ENCODE assay signal across 8 cellular contexts in genomic region chr13:23466144-23467002, GRCh38. TPM values are rescaled to one million over a fixed set of nuclear protein-coding genes. Genes with fewer than 3 reads are reported as not detected.
DNase-seq lines count a peak whose midpoint lies in the region; ATAC-seq lines count a peak whose summit lies in the region.

No MANE protein-coding gene starts in this region.

- H3K36me3 Mint-ChIP-seq in activated CD8-positive, alpha-beta memory T cell treated with anti-CD3 and anti-CD28 coated beads, Interleukin-2, amount 10 ng/mL, durations not matched to agents 7 days and 5 days = no peaks in the 10 kb centered on the region

- H3K27ac ChIP-seq in mesodermal cell (ENCODE audit: low read depth, low read length, severe bottlenecking) = peak overlapping the region; percentile 44

- H3K9me3 Mint-ChIP-seq in activated CD8-positive, alpha-beta memory T cell treated with anti-CD3 and anti-CD28 coated beads, Interleukin-2, amount 10 ng/mL, durations not matched to agents 7 days and 5 days (ENCODE audit: low read depth) = no peaks in the 10 kb centered on the region

- peak; percentile 90 for DNase-seq in Ammon's horn (ENCODE audit: low spot score)
- peak; percentile 94 for DNase-seq in NCI-H748 treated with DMSO at 0.1 percent for 48 hours (lab: John Stamatoyannopoulos, UW)
- peak; percentile 76 for DNase-seq in activated CD8-positive, alpha-beta memory T cell treated with anti-CD3 and anti-CD28 coated beads, Interleukin-2, amount 10 ng/mL, durations not matched to agents 7 days and 5 days
- DNase-seq in stimulated activated CD8-positive, alpha-beta memory T cell treated with anti-CD3 and anti-CD28 coated beads, Interleukin-15, amount 100 ng/mL, for 48 hours (ENCODE audit: low read depth in 2 of 2) = peak; percentile 39 to 40

- H3K27me3 ChIP-seq in endocrine pancreas (ENCODE audit: control insufficient read depth, insufficient read depth, low read length) = no peaks in the 10 kb centered on the region

- peak; percentile 84 for ATAC-seq in GM19035 (IDR thresholded peaks at IDR 0.05; ENCODE audit: unreplicated experiment)
- ATAC-seq in HG03354 (IDR thresholded peaks at IDR 0.05; ENCODE audit: poor library complexity, severe bottlenecking, unreplicated experiment) = peak; percentile 93
- peak; percentile 92 for ATAC-seq in activated CD8-positive, alpha-beta memory T cell treated with anti-CD3 and anti-CD28 coated beads, Interleukin-2, amount 10 ng/mL, durations not matched to agents 7 days and 5 days

- H3K9ac ChIP-seq in endocrine pancreas (ENCODE audit: control insufficient read depth, insufficient read depth, low read length) = peak overlapping the region; percentile 71

- peaks cover 45% of the 10 kb centered on the region for H3K27me3 Mint-ChIP-seq in activated CD8-positive, alpha-beta memory T cell treated with anti-CD3 and anti-CD28 coated beads, Interleukin-2, amount 10 ng/mL, durations not matched to agents 7 days and 5 days

- H3K4me3 Mint-ChIP-seq in activated CD8-positive, alpha-beta memory T cell treated with anti-CD3 and anti-CD28 coated beads, Interleukin-2, amount 10 ng/mL, durations not matched to agents 7 days and 5 days = peak overlapping the region; percentile 51

- WGBS in mesodermal cell (ENCODE audit: insufficient coverage in 2 of 2), 2 experiments = 3 to 8% methylated on average over 58 to 62 of the region's 64 CpGs

- H3K36me3 ChIP-seq in endocrine pancreas (ENCODE audit: control insufficient read depth, insufficient read depth, low read length) = no peaks in the 10 kb centered on the region
- no peaks in the 10 kb centered on the region for H3K36me3 ChIP-seq in mesodermal cell (ENCODE audit: control insufficient read depth, insufficient read depth, low read length)

- H3K4me1 Mint-ChIP-seq in activated CD8-positive, alpha-beta memory T cell treated with anti-CD3 and anti-CD28 coated beads, Interleukin-2, amount 10 ng/mL, durations not matched to agents 7 days and 5 days = peaks cover 8% of the 10 kb centered on the region

- no peak overlapping the region for H3K27ac Mint-ChIP-seq in activated CD8-positive, alpha-beta memory T cell treated with anti-CD3 and anti-CD28 coated beads, Interleukin-2, amount 10 ng/mL, durations not matched to agents 7 days and 5 days

- H3K4me3 ChIP-seq in endocrine pancreas (ENCODE audit: control insufficient read depth, insufficient read depth, low read length) (peak overlapping the region; percentile 27), mesodermal cell (ENCODE audit: extremely low read depth, insufficient read depth, low read length, poor library complexity, severe bottlenecking) (peak overlapping the region; percentile 37)

- no peaks in the 10 kb centered on the region for H3K9me3 ChIP-seq in endocrine pancreas (ENCODE audit: control insufficient read depth, low read length)
- H3K9me3 ChIP-seq in mesodermal cell (ENCODE audit: control insufficient read depth, low read length) = peaks cover 5% of the 10 kb centered on the region

- peaks cover 5% of the 10 kb centered on the region for H3K4me1 ChIP-seq in endocrine pancreas (ENCODE audit: control insufficient read depth, insufficient read depth, low read length)
- peaks cover 11% of the 10 kb centered on the region for H3K4me1 ChIP-seq in mesodermal cell (ENCODE audit: control insufficient read depth, insufficient read depth, low read length, poor library complexity, severe bottlenecking)

- CTCF ChIA-PET in activated CD8-positive, alpha-beta memory T cell treated with anti-CD3 and anti-CD28 coated beads, Interleukin-2, amount 10 ng/mL, durations not matched to agents 7 days and 5 days (lab: Charles Lee) = interaction anchor here (0.6 to 3.2 kb wide), 7 partner anchors 14 to 433 kb away, joined by 3 to 14 read pairs (median 4); partner anchors contain the start of genes C1QTNF9B and MIPEP

RNA-seq across cellular contexts. Expression of gene SACS, which starts 32.9 kb away (rescaled TPM):
- total RNA-seq in activated CD8-positive, alpha-beta memory T cell treated with anti-CD3 and anti-CD28 coated beads, Interleukin-2, amount 10 ng/mL, durations not matched to agents 7 days and 5 days = 10 to 100 TPM; 24.0 to 28.4 TPM
- 25.5 TPM for polyA plus RNA-seq in mesodermal cell (2013, experiment 1 of 2)
- 19.2 TPM for polyA plus RNA-seq in mesodermal cell (2013, experiment 2 of 2)

Comparison
In these comparisons a context has a peak if more than half of its experiments do, and no peak if none do; other contexts are left out.
1. Peak in every context shown above with its lines: DNase-seq, ATAC-seq, H3K4me3 ChIP-seq and H3K27ac ChIP-seq.
2. DNase-seq: peak in every context shown above with its lines; median percentile 94 in NCI-H748 treated with DMSO at 0.1 percent for 48 hours; 90 in Ammon's horn; 76 in activated CD8-positive, alpha-beta memory T cell treated with anti-CD3 and anti-CD28 coated beads, Interleukin-2, amount 10 ng/mL, durations not matched to agents 7 days and 5 days; 40 in stimulated activated CD8-positive, alpha-beta memory T cell treated with anti-CD3 and anti-CD28 coated beads, Interleukin-15, amount 100 ng/mL, for 48 hours.